ENCODE assay signal across 11 cellular contexts in genomic region chr7:36777062-36777461, GRCh38. TPM values are rescaled to one million over a fixed set of nuclear protein-coding genes. Genes with fewer than 3 reads are reported as not detected.
DNase-seq lines count a peak whose midpoint lies in the region; ATAC-seq, FAIRE-seq and TF ChIP-seq lines count a peak whose summit lies in the region.
"Had no signal": no experiment of that assay in that cellular context is flagged by ENCODE, and none has a peak within 500 bp of the region (broad histone marks: within the 10 kb centered on the region; RNA-seq: fewer than 3 reads in every experiment).

No MANE protein-coding gene starts in this region.

- intact Hi-C loops in upper lobe of right lung (cut with DNase I): no loop called here

- H3K36me3 ChIP-seq in upper lobe of right lung: no peaks in the 10 kb centered on the region
- H3K36me3 ChIP-seq: upper lobe of left lung had no signal

- peaks cover 12% of the 10 kb centered on the region for H3K4me1 ChIP-seq in upper lobe of right lung

- H3K27me3 ChIP-seq in upper lobe of right lung: no peaks in the 10 kb centered on the region
- H3K27me3 ChIP-seq: upper lobe of left lung had no signal

- no peak overlapping the region for H3K27ac ChIP-seq in upper lobe of right lung

- no peak for TF ChIP-seq CTCF in upper lobe of right lung (IDR thresholded peaks at IDR 0.05)

- FAIRE-seq in GM19239 (lab: Jason Lieb, UNC): no peak
- FAIRE-seq: kidney had no signal

- no peaks in the 10 kb centered on the region for H3K9me3 ChIP-seq in upper lobe of right lung
- H3K9me3 ChIP-seq: upper lobe of left lung had no signal

- ATAC-seq in upper lobe of right lung (peak; percentile 8), GM18873 (IDR thresholded peaks at IDR 0.05; ENCODE audit: low FRiP score, unreplicated experiment) (no peak)

- H3K4me3 ChIP-seq in upper lobe of right lung: no peak overlapping the region
- H3K4me3 ChIP-seq: upper lobe of left lung had no signal

- DNase-seq in stimulated activated CD4-positive, alpha-beta T cell treated with anti-CD3 and anti-CD28 coated beads, Interleukin-2, amount 100 ng/mL, for 4 hours (ENCODE audit: low read depth): peak; percentile 3
- DNase-seq in stimulated activated CD4-positive, alpha-beta T cell treated with anti-CD3 and anti-CD28 coated beads, Interleukin-12 subunit alpha, Interleukin-12 subunit beta, amount 100 ng/mL, for 4 hours: no peak
- DNase-seq in T-helper 22 cell (ENCODE audit: low read depth): peak; percentile 42
- peak; percentile 84 for DNase-seq in central memory CD4-positive, alpha-beta T cell
- DNase-seq in upper lobe of right lung: no peak
- DNase-seq in GM19239 (ENCODE audit: insufficient read length, low spot score): no peak
- DNase-seq in D341Med (ENCODE audit: low spot score): no peak
- DNase-seq: kidney, NCI-H187 treated with DMSO at 0.1 percent for 48 hours had no signal

RNA-seq across cellular contexts. Expression of gene AOAH, which starts 52.8 kb away (rescaled TPM):
- total RNA-seq in upper lobe of right lung: 20.8 TPM

Comparison
In these comparisons a context has a peak if more than half of its experiments do, and no peak if none do; other contexts are left out.
1. DNase-seq: peak in stimulated activated CD4-positive, alpha-beta T cell treated with anti-CD3 and anti-CD28 coated beads, Interleukin-2, amount 100 ng/mL, for 4 hours (single experiment), T-helper 22 cell (single experiment) and central memory CD4-positive, alpha-beta T cell (single experiment); none in stimulated activated CD4-positive, alpha-beta T cell treated with anti-CD3 and anti-CD28 coated beads, Interleukin-12 subunit alpha, Interleukin-12 subunit beta, amount 100 ng/mL, for 4 hours (single experiment), upper lobe of right lung (single experiment), GM19239 (single experiment) and D341Med (single experiment).